ENCODE assay signal across 1 cellular context in the genomic region with DNA sequence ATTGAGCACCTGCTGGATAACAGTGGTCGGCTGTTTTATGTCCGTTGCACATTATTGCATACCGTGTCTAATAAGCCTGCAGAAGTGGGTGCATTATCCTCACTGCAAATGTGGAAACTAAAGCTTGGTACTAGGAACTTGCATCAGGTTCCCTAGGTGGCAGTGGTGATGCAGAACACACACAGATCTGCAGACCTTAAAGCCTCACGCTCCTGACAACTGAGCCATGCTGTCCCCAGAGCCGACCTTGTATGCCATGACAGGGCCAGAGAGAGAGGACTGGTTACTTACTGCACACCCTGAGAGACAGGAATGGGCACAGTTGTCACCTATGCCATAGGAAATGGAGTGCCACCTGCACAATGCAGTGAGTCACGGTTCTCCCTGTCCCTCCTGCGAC.
TF ChIP-seq lines count a peak whose summit lies in the region.

No MANE protein-coding gene starts in this region.

TF ChIP-seq in K562, 482 proteins besides CTCF, POLR2A, EP300 and RAD21:
- TF ChIP-seq RBM15 (IDR thresholded peaks at IDR 0.05; ENCODE audit: insufficient read depth, low read length) (no peak), PHTF2 (CRISPR knock-in tag; IDR thresholded peaks at IDR 0.05) (no peak), FOXJ3 (CRISPR knock-in tag; IDR thresholded peaks at IDR 0.05) (no peak), HDAC3 (IDR thresholded peaks at IDR 0.05; ENCODE audit: borderline replicate concordance, partially characterized antibody) (no peak), SMAD3 (CRISPR knock-in tag; conservative IDR thresholded peaks at IDR 0.05) (0 out of 2 replicates have a peak, but pooled peaks have one; percentile 13), ZNF79 (CRISPR knock-in tag; IDR thresholded peaks at IDR 0.05; ENCODE audit: low read depth) (0 out of 2 replicates have a peak, but pooled peaks have one; percentile 16), KLF6 (CRISPR knock-in tag; IDR thresholded peaks at IDR 0.05; ENCODE audit: borderline replicate concordance) (peak; percentile 57; the same call in 1 of the 2 replicates)
- TF ChIP-seq, protein P1, sequence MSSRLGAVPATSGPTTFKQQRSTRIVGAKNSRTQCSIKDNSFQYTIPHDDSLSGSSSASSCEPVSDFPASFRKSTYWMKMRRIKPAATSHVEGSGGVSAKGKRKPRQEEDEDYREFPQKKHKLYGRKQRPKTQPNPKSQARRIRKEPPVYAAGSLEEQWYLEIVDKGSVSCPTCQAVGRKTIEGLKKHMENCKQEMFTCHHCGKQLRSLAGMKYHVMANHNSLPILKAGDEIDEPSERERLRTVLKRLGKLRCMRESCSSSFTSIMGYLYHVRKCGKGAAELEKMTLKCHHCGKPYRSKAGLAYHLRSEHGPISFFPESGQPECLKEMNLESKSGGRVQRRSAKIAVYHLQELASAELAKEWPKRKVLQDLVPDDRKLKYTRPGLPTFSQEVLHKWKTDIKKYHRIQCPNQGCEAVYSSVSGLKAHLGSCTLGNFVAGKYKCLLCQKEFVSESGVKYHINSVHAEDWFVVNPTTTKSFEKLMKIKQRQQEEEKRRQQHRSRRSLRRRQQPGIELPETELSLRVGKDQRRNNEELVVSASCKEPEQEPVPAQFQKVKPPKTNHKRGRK (tag; IDR thresholded peaks at IDR 0.05): no peak
TF ChIP-seq in K562: peak in this region for 3.
